8 cellular contexts compared by ENCODE assay signal in the genomic region with DNA sequence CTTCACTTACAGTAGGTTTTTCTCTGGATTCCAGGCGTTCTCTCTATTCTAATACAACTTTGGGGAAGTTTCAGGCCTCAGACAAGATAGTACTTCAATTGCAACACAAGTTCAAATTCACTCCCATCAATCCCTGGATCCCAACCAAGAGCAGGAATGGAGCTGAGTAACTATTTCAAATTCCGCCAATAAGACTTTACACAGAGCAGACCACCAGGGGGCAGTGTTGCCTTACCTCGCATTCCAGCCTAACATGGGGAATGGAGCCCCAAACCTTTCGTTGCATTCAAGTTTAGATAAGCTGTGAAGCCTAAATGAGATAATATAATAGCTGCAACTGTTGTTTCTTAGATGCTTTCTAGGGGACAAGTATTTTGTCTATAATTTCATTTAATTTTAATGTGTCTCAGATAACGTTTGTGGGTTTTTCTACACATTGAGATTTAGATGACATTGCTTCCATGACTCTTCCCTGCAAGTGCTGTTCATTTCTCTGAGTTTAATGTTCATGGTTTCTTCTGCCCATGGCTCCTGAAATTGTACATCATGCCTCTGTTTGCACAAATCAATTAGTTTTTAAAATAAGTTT.
DNase-seq lines count a peak whose midpoint lies in the region; ATAC-seq and TF ChIP-seq lines count a peak whose summit lies in the region.

No MANE protein-coding gene starts in this region.

- H3K27ac ChIP-seq in 22Rv1 = no peak overlapping the region

- no peak overlapping the region for H3K4me3 Mint-ChIP-seq in WTC11

- H3K27ac Mint-ChIP-seq in WTC11 = no peak overlapping the region

- peak; percentile 91 for TF ChIP-seq CTCF in 22Rv1 (IDR thresholded peaks at IDR 0.05)
- TF ChIP-seq CTCF in GM12872 (IDR thresholded peaks at IDR 0.05; ENCODE audit: insufficient read depth, low read depth, low read length) = peak; percentile 81
- TF ChIP-seq CTCF in WTC11 (IDR thresholded peaks at IDR 0.05) = peak; percentile 90

- POLR2A ChIA-PET in WTC11 (lab: Charles Lee) = no interaction called here

- no peaks in the 10 kb centered on the region for H3K9me3 Mint-ChIP-seq in WTC11

- H3K4me1 Mint-ChIP-seq in WTC11 = peaks cover 55% of the 10 kb centered on the region

- DNase-seq in NCI-H1694 treated with DMSO at 0.1 percent for 48 hours (lab: John Stamatoyannopoulos, UW) = peak; percentile 24
- DNase-seq in WTC11 (ENCODE audit: low spot score) = peak; percentile 83
- peak; percentile 45 for DNase-seq in cerebellar cortex (ENCODE audit: low spot score)
- peak; percentile 72 for DNase-seq in left lobe of liver (ENCODE audit: low spot score)
- peak; percentile 21 to 61 (median 25) for DNase-seq in stimulated activated CD4-positive, alpha-beta T cell treated with anti-CD3 and anti-CD28 coated beads, TNF-alpha, amount 100 ng/mL, for 24 hours (ENCODE audit: low read depth in 3 of 3)

- CTCF ChIA-PET in WTC11 (lab: Charles Lee) = interaction anchor here (0.5 to 2.1 kb wide), 33 partner anchors 8 to 854 kb away, joined by 3 to 13 read pairs (median 5); no protein-coding TSS in a partner anchor

- ATAC-seq in HG02798 (IDR thresholded peaks at IDR 0.05; ENCODE audit: poor library complexity, unreplicated experiment) = peak; percentile 92
- ATAC-seq in WTC11 = peak; percentile 69
- ATAC-seq in left lobe of liver = peak; percentile 99

- no peaks in the 10 kb centered on the region for H3K36me3 Mint-ChIP-seq in WTC11

- H3K27me3 Mint-ChIP-seq in WTC11 (ENCODE audit: low read depth) = no peaks in the 10 kb centered on the region

TF ChIP-seq in WTC11, 78 proteins besides CTCF, POLR2A, EP300 and RAD21:
- TF ChIP-seq TP53 (CRISPR knock-in tag; IDR thresholded peaks at IDR 0.05) (no peak), JUN (CRISPR knock-in tag; IDR thresholded peaks at IDR 0.05) (no peak), TEAD4 (CRISPR knock-in tag; IDR thresholded peaks at IDR 0.05) (peak; percentile 38; the same call in 1 of the 2 replicates), RORB (CRISPR knock-in tag; IDR thresholded peaks at IDR 0.05) (no peak)
TF ChIP-seq in WTC11: peak in this region for 1.

Comparison
In these comparisons a context has a peak if more than half of its experiments do, and no peak if none do; other contexts are left out.
1. DNase-seq: peak in every context shown above with its lines; median percentile 83 in WTC11; 72 in left lobe of liver; 45 in cerebellar cortex; 25 in stimulated activated CD4-positive, alpha-beta T cell treated with anti-CD3 and anti-CD28 coated beads, TNF-alpha, amount 100 ng/mL, for 24 hours; 24 in NCI-H1694 treated with DMSO at 0.1 percent for 48 hours.